ENCODE assay signal across 8 cellular contexts in genomic region chr1:205505076-205505729, GRCh38. TPM values are rescaled to one million over a fixed set of nuclear protein-coding genes. Genes with fewer than 3 reads are reported as not detected.
DNase-seq lines count a peak whose midpoint lies in the region; ATAC-seq, FAIRE-seq and TF ChIP-seq lines count a peak whose summit lies in the region.

No MANE protein-coding gene starts in this region.

- BruUV-seq in A673 (replicated peaks; lab: Mats Ljungman, UMichigan) = no TSS peak

- POLR2A ChIA-PET in A673 (lab: Charles Lee; ENCODE audit: low non-redundant PET) = no interaction called here

- H3K27ac ChIP-seq in A673 (ENCODE audit: low read depth, low read length, poor library complexity, severe bottlenecking) (peak overlapping the region; percentile 55), lower lobe of right lung (peak overlapping the region; percentile 44), upper lobe of left lung (peak overlapping the region; percentile 55 to 82 (median 68))

- TF ChIP-seq EP300 in upper lobe of left lung (IDR thresholded peaks at IDR 0.05) = no peak

- H3K27me3 ChIP-seq in A673 (replicated peaks; ENCODE audit: insufficient read depth, low read depth, low read length, poor library complexity) (no peaks in the 10 kb centered on the region), bronchial epithelial cell (ENCODE audit: control insufficient read depth, insufficient read depth, low read length) (no peaks in the 10 kb centered on the region), lower lobe of right lung (ENCODE audit: low read depth) (no peaks in the 10 kb centered on the region), upper lobe of left lung (no peaks in the 10 kb centered on the region)

- 0 to 11% methylated on average over 13 to 18 of the region's 18 CpGs for WGBS in upper lobe of left lung, 2 donors

- TF ChIP-seq POLR2A in upper lobe of left lung (IDR thresholded peaks at IDR 0.05) = no peak

- TF ChIP-seq CTCF in A673 (conservative IDR thresholded peaks at IDR 0.05; ENCODE audit: low read depth, low read length) (no peak), bronchial epithelial cell (IDR thresholded peaks at IDR 0.05; ENCODE audit: insufficient read depth, low read length, severe bottlenecking) (peak; percentile 16), lower lobe of right lung (IDR thresholded peaks at IDR 0.05) (no peak), upper lobe of left lung (IDR thresholded peaks at IDR 0.05) (no peak)

- H3K4me1 ChIP-seq in A673 (ENCODE audit: insufficient read depth, low read length, poor library complexity, severe bottlenecking) = peaks cover 20% of the 10 kb centered on the region
- peaks cover 21% of the 10 kb centered on the region for H3K4me1 ChIP-seq in lower lobe of right lung
- H3K4me1 ChIP-seq in upper lobe of left lung = peaks cover 0 to 35% (median 17%) of the 10 kb centered on the region in 4 donors

- no peaks in the 10 kb centered on the region for H3K9me3 ChIP-seq in A673 (ENCODE audit: low read depth, low read length, poor library complexity, severe bottlenecking)
- H3K9me3 ChIP-seq in lower lobe of right lung = no peaks in the 10 kb centered on the region
- H3K9me3 ChIP-seq in upper lobe of left lung = no peaks in the 10 kb centered on the region

- DNase-seq in A673 (ENCODE audit: low spot score) (no peak), HuH-7 (ENCODE audit: low spot score) (peak; percentile 50), bronchial epithelial cell (ENCODE audit: low read depth) (peak; percentile 5), lower lobe of right lung (no peak), upper lobe of left lung (no peak), MV-4-11 (lab: John Stamatoyannopoulos, UW) (no peak), NCI-H1092 treated with DMSO at 0.1 percent for 48 hours (lab: John Stamatoyannopoulos, UW) (no peak)
- DNase-seq in NK-92 treated with Interleukin-12 subunit alpha and Interleukin-12 subunit beta, amount 100 ng/mL, for 24 hours (lab: John Stamatoyannopoulos, UW) = no peak

- H3K36me3 ChIP-seq in A673 (ENCODE audit: insufficient read depth, low read length, poor library complexity, severe bottlenecking) (no peaks in the 10 kb centered on the region), bronchial epithelial cell (ENCODE audit: control insufficient read depth, insufficient read depth, low read length) (no peaks in the 10 kb centered on the region), lower lobe of right lung (no peaks in the 10 kb centered on the region), upper lobe of left lung (no peaks in the 10 kb centered on the region)

- intact Hi-C loops in A673 (cut with micrococcal nuclease; ENCODE audit: unreplicated experiment) (no loop called here), lower lobe of right lung (cut with DNase I) (no loop called here)

- ATAC-seq in lower lobe of right lung = peak; percentile 14 to 41
- peak in 1 of 2 donors; percentile 1 for ATAC-seq in upper lobe of left lung (ENCODE audit: low FRiP score in 2 of 2)

- FAIRE-seq in bronchial epithelial cell (lab: Jason Lieb, UNC) = no peak

- H3K4me3 ChIP-seq in A673 (ENCODE audit: low read depth, low read length, poor library complexity, severe bottlenecking) (peak overlapping the region; percentile 61), bronchial epithelial cell (ENCODE audit: low read depth, low read length) (peak overlapping the region; percentile 52), lower lobe of right lung (peak overlapping the region; percentile 61), upper lobe of left lung (peak overlapping the region; percentile 39 to 79 (median 59))

- CTCF ChIA-PET in A673 (lab: Charles Lee) = no interaction called here

RNA-seq across cellular contexts. Expression of gene CDK18, which starts 0.7 kb away (rescaled TPM):
- total RNA-seq in A673 (2021) = 9.2 and 29.3 TPM in 2 replicates
- 1.8 and 2.2 TPM in 2 replicates for total RNA-seq in bronchial epithelial cell
- total RNA-seq in lower lobe of right lung = 36.6 TPM
- total RNA-seq in upper lobe of left lung = 100 to 1,000 TPM in 1 of 6 donors, 10 to 100 TPM in 5; 16.7 to 130 (median 30.4) TPM

RNA-seq across cellular contexts. Expression of gene BLACAT1, which starts 49.4 kb away (rescaled TPM):
- total RNA-seq in A673 (2021) (0.45 and 2.0 TPM in 2 replicates), bronchial epithelial cell (0.77 and 0.79 TPM in 2 replicates), lower lobe of right lung (1.0 TPM), upper lobe of left lung (1 to 10 TPM in 4 of 6 donors, under 1 TPM in 2; 0.40 to 4.2 (median 1.1) TPM)

Comparison
In these comparisons a context has a peak if more than half of its experiments do, and no peak if none do; other contexts are left out.
1. DNase-seq: peak in HuH-7 (single experiment) and bronchial epithelial cell (single experiment); none in A673 (single experiment), lower lobe of right lung (single experiment), upper lobe of left lung (0 of 2), MV-4-11 (single experiment), NCI-H1092 treated with DMSO at 0.1 percent for 48 hours (single experiment) and NK-92 treated with Interleukin-12 subunit alpha and Interleukin-12 subunit beta, amount 100 ng/mL, for 24 hours (single experiment).
2. Peak in every context shown above with its lines, with median percentiles within 50 percentile points of each other: H3K27ac ChIP-seq and H3K4me3 ChIP-seq.